6 cellular contexts compared by ENCODE assay signal in the genomic region with DNA sequence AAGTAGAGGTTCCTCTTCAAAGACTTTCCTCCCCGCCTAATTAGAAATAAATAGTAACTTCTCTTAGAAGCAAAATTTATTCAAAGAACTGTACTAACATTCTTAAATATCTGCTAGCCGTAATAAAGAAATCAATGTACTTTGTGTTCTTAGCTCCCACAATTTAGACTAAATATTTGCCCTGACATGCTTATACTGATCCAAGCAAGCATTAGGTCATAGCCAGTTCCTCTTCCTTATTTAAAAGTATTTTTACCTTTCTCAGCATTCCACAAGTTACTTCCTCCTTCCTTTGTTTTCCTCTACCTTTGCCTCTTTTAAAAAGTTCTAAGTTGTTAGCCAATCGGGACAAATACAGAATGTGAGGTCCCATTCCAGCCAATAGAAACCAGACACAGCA.
DNase-seq lines count a peak whose midpoint lies in the region; ATAC-seq, FAIRE-seq and TF ChIP-seq lines count a peak whose summit lies in the region.
"Not testable (repeated sequence)": the region's sequence is repeated elsewhere in the genome, so short reads cannot be mapped to it uniquely, and the experiment has no call there.

No MANE protein-coding gene starts in this region.

- TF ChIP-seq RAD21 in GM12878 (IDR thresholded peaks at IDR 0.05; ENCODE audit: insufficient read depth, low read depth, low read length), result not testable (repeated sequence)

- H3K9me3 Mint-ChIP-seq in neural crest cell, result not testable (repeated sequence)

- not testable (repeated sequence) for H2AFZ ChIP-seq in GM12878 (ENCODE audit: control insufficient read depth, low read depth, low read length)

- not testable (repeated sequence) for H3K4me2 ChIP-seq in GM12878 (ENCODE audit: control insufficient read depth, insufficient read depth)

- H3K27me3 Mint-ChIP-seq in neural crest cell (ENCODE audit: low read depth), result not testable (repeated sequence)

- not testable (repeated sequence) for H3K27me3 ChIP-seq in GM12878 (replicated peaks in 1 of 2; ENCODE audit: control insufficient read depth in 2 of 2, insufficient read depth in 2 of 2, low read length in 1 of 2); foreskin keratinocyte

- peak overlapping the region; percentile 84 for H3K27ac Mint-ChIP-seq in neural crest cell (ENCODE audit: unreplicated experiment)

- not testable (repeated sequence) for TF ChIP-seq CTCF in C4-2B (conservative IDR thresholded peaks at IDR 0.05); RWPE1 (conservative IDR thresholded peaks at IDR 0.05; ENCODE audit: low read depth); GM12878 (IDR thresholded peaks at IDR 0.05 in 2 of 3, conservative IDR thresholded peaks at IDR 0.05 in 1 of 3; ENCODE audit: control insufficient read depth in 2 of 3, extremely low read depth in 1 of 3, insufficient read depth in 1 of 3, low read depth in 3 of 3, low read length in 3 of 3); epithelial cell of esophagus (IDR thresholded peaks at IDR 0.05; ENCODE audit: insufficient read depth, low read depth, low read length, missing control alignments); foreskin keratinocyte (conservative IDR thresholded peaks at IDR 0.05); neural crest cell (conservative IDR thresholded peaks at IDR 0.05)

- not testable (repeated sequence) for DNase-seq in RWPE1 (ENCODE audit: low spot score); GM12878 (ENCODE audit: low read depth, low spot score); neural crest cell (ENCODE audit: low read depth, low spot score)
- DNase-seq in epithelial cell of esophagus (ENCODE audit: low read depth) (peak; percentile 65), foreskin keratinocyte (peak; percentile 47 to 78)

- not testable (repeated sequence) for TF ChIP-seq EP300 in GM12878 (IDR thresholded peaks at IDR 0.05; ENCODE audit: borderline replicate concordance in 1 of 2, control insufficient read depth in 1 of 2, low read depth in 2 of 2, low read length in 2 of 2)

- intact Hi-C loops in GM12878 (cut with micrococcal nuclease; ENCODE audit: unreplicated experiment), result not testable (repeated sequence)

- RAD21 ChIA-PET in GM12878 (lab: Charles Lee; ENCODE audit: unreplicated experiment), result not testable (repeated sequence)

- H3K79me2 ChIP-seq in GM12878 (ENCODE audit: control insufficient read depth, insufficient read depth, low read length), result not testable (repeated sequence)

- peak overlapping the region; percentile 36; the same call in 1 of the 2 replicates for H3K27ac ChIP-seq in C4-2B
- H3K27ac ChIP-seq in RWPE1, result peak overlapping the region; percentile 62
- H3K27ac ChIP-seq in GM12878 (ENCODE audit: control insufficient read depth, insufficient read depth), result 0 out of 2 replicates have a peak overlapping the region, but pooled peaks have one; percentile 65
- not testable (repeated sequence) for H3K27ac ChIP-seq in foreskin keratinocyte

- not testable (repeated sequence) for TF ChIP-seq POLR2A in GM12878 (IDR thresholded peaks at IDR 0.05; ENCODE audit: low read depth, low read length)

- not testable (repeated sequence) for BruUV-seq in GM12878 (replicated peaks; lab: Mats Ljungman, UMichigan)

- in situ Hi-C loops in GM12878 (cut with MboI), result not testable (repeated sequence)

- H4K20me1 ChIP-seq in GM12878 (ENCODE audit: control insufficient read depth, insufficient read depth), result not testable (repeated sequence)

- POLR2A ChIA-PET in RWPE1 (lab: Yijun Ruan, JAX; ENCODE audit: low non-redundant PET); GM12878 (lab: Charles Lee): not testable (repeated sequence)

- FAIRE-seq in GM12878 (lab: Jason Lieb, UNC), result not testable (repeated sequence)

- not testable (repeated sequence) for H3K4me3 ChIP-seq in GM12878; epithelial cell of esophagus (ENCODE audit: low read length)

- H3K4me1 Mint-ChIP-seq in neural crest cell, result not testable (repeated sequence)

- SMC1A ChIA-PET in GM12878 (lab: Charles Lee; ENCODE audit: uncharacterized antibody, unreplicated experiment), result not testable (repeated sequence)

- not testable (repeated sequence) for H3K9ac ChIP-seq in GM12878 (ENCODE audit: control insufficient read depth, insufficient read depth, low read length)

- not testable (repeated sequence) for H3K4me3 Mint-ChIP-seq in neural crest cell

- H3K36me3 Mint-ChIP-seq in neural crest cell (ENCODE audit: low read depth), result not testable (repeated sequence)

- H3K36me3 ChIP-seq in GM12878 (ENCODE audit: control insufficient read depth in 2 of 2, insufficient read depth in 2 of 2, low read length in 1 of 2), result not testable (repeated sequence)

- not testable (repeated sequence) for H3K9me3 ChIP-seq in GM12878 (replicated peaks; ENCODE audit: control insufficient read depth, insufficient read depth, low read length)

- CTCF ChIA-PET in RWPE1 (lab: Yijun Ruan, JAX); GM12878 (lab: Yijun Ruan, JAX): not testable (repeated sequence)

- 19% methylated on average over 3 of the region's 3 CpGs for WGBS in GM12878 (ENCODE audit: insufficient coverage, insufficient replicate concordance, low lambda C conversion rate, missing lambda C conversion rate)

- peaks cover 11% of the 10 kb centered on the region for H3K4me1 ChIP-seq in GM12878 (ENCODE audit: control insufficient read depth, insufficient read depth, low read length)
- H3K4me1 ChIP-seq in foreskin keratinocyte, result peaks cover 45% of the 10 kb centered on the region

- ATAC-seq in GM12878, foreskin keratinocyte: not testable (repeated sequence)
